11 cellular contexts compared by ENCODE assay signal in the genomic region with DNA sequence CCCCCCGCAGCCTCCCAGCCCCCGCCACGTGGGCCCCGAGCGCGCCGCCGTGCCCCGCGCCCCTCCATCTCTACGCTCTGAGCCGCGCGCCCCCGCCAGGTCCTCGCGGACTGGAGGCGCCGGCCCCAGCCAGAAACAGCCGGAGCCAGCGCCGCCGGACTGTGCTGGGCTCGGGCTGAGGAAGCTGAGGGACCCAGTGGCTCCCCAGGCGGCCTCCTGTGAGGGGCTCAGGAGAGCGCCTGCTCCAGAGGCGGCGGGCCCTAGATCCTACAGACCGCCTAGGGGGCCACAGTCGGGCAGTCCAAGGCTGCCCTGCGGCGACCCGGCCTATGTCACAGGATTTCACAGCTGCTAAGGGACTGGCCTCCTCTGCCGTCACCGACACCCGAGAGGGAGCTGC.
A peak's percentile ranks its signal among the peaks of the same experiment; 100 is the strongest.
DNase-seq lines count a peak whose midpoint lies in the region; ATAC-seq and TF ChIP-seq lines count a peak whose summit lies in the region.
"Had no signal": no experiment of that assay in that cellular context is flagged by ENCODE, and none has a peak within 500 bp of the region (broad histone marks: within the 10 kb centered on the region; RNA-seq: fewer than 3 reads in every experiment).

No MANE protein-coding gene starts in this region.

- peak overlapping the region; percentile 43; the same call in 2 of the 3 replicates for H3K4me3 Mint-ChIP-seq in GM23338
- H3K4me3 Mint-ChIP-seq: activated CD4-positive, alpha-beta T cell treated with anti-CD3 and anti-CD28 coated beads for 36 hours had no signal

- H3K27me3 Mint-ChIP-seq in GM23338 (ENCODE audit: insufficient read depth, low read depth, poor library complexity), result peaks cover 29% of the 10 kb centered on the region

- H3K27ac ChIP-seq in GM23338 (ENCODE audit: low read depth) (no peak overlapping the region), brain microvascular endothelial cell (no peak overlapping the region), skin epidermis (peak overlapping the region in 3 of 21 experiments; percentile 7 to 45 (median 25))

- peaks cover 4% of the 10 kb centered on the region; the same call in 1 of the 2 replicates for H3K4me1 ChIP-seq in GM23338 (ENCODE audit: insufficient read depth)

- H3K9me2 ChIP-seq in GM23338 (ENCODE audit: insufficient read depth), result no peaks in the 10 kb centered on the region

- in situ Hi-C loops in brain microvascular endothelial cell (cut with HindIII; ENCODE audit: low pct_ligation_motif_present, low sequenced_read_pairs), result no loop called here

- H3K27ac Mint-ChIP-seq in GM23338, result no peak overlapping the region
- H3K27ac Mint-ChIP-seq: activated CD4-positive, alpha-beta T cell treated with anti-CD3 and anti-CD28 coated beads for 36 hours; activated naive CD8-positive, alpha-beta T cell; CD4-positive, alpha-beta memory T cell had no signal

- peaks cover 15% of the 10 kb centered on the region for H3K4me1 Mint-ChIP-seq in GM23338

- ATAC-seq in GM23338 (peak; percentile 83), GM18511 (IDR thresholded peaks at IDR 0.05; ENCODE audit: unreplicated experiment) (no peak), GM21367 (IDR thresholded peaks at IDR 0.05; ENCODE audit: unreplicated experiment) (no peak), HG03469 (IDR thresholded peaks at IDR 0.05; ENCODE audit: unreplicated experiment) (no peak)

- H3K79me2 ChIP-seq in GM23338 (replicated peaks; ENCODE audit: insufficient read depth), result no peaks in the 10 kb centered on the region

- H3F3A ChIP-seq in GM23338 (replicated peaks; ENCODE audit: low read depth), result 0 out of 2 replicates have a peak, but pooled peaks cover 3% of the 10 kb centered on the region

- no peak for TF ChIP-seq CTCF in GM23338 (conservative IDR thresholded peaks at IDR 0.05; ENCODE audit: low read depth in 2 of 2)
- peak; percentile 5 for TF ChIP-seq CTCF in brain microvascular endothelial cell (IDR thresholded peaks at IDR 0.05; ENCODE audit: low read depth, low read length, missing control alignments)

- peak overlapping the region; percentile 76 for H3K4me2 ChIP-seq in GM23338

- no peaks in the 10 kb centered on the region for H3K36me3 ChIP-seq in GM23338 (ENCODE audit: insufficient read depth)
- no peaks in the 10 kb centered on the region for H3K36me3 ChIP-seq in brain microvascular endothelial cell (replicated peaks)

- H3K4me3 ChIP-seq in GM23338 (peak overlapping the region; percentile 52), brain microvascular endothelial cell (ENCODE audit: low read depth, low read length) (no peak overlapping the region), skin epidermis (peak overlapping the region in 4 of 7 experiments; percentile 10 to 27 (median 18))

- DNase-seq in GM23338 (ENCODE audit: low spot score) (peak; percentile 69), brain microvascular endothelial cell (no peak), iPS-NIHi7 (ENCODE audit: extremely low spot score) (peak; percentile 45), HPDE6-E6E7 (ENCODE audit: extremely low spot score) (no peak)

- H4K20me1 ChIP-seq in GM23338 (replicated peaks; ENCODE audit: insufficient read depth), result no peaks in the 10 kb centered on the region

- H3K27me3 ChIP-seq in GM23338 (ENCODE audit: insufficient read depth) (peaks cover 52% of the 10 kb centered on the region), brain microvascular endothelial cell (replicated peaks) (peaks cover 7% of the 10 kb centered on the region)

- H3K36me3 Mint-ChIP-seq in GM23338 (ENCODE audit: low read depth), result no peaks in the 10 kb centered on the region
- H3K36me3 Mint-ChIP-seq: activated naive CD8-positive, alpha-beta T cell; CD4-positive, alpha-beta memory T cell had no signal

- H2AFZ ChIP-seq in GM23338, result peak overlapping the region; percentile 99

- no peaks in the 10 kb centered on the region for H3K9me3 Mint-ChIP-seq in GM23338
- H3K9me3 Mint-ChIP-seq: CD4-positive, alpha-beta memory T cell had no signal

TF ChIP-seq in GM23338, 12 proteins besides CTCF, POLR2A, EP300 and RAD21 (continues in another document):
- TF ChIP-seq EZH2 (IDR thresholded peaks at IDR 0.05; ENCODE audit: low read depth, unreplicated experiment) (no peak), ZNF114 (CRISPR knock-in tag; IDR thresholded peaks at IDR 0.05) (no peak), EZH2phosphoT487 (IDR thresholded peaks at IDR 0.05; ENCODE audit: unreplicated experiment) (no peak), ZNF331 (CRISPR knock-in tag; IDR thresholded peaks at IDR 0.05; ENCODE audit: low read depth) (no peak), REST (IDR thresholded peaks at IDR 0.05; ENCODE audit: unreplicated experiment) (no peak), JUNB (IDR thresholded peaks at IDR 0.05; ENCODE audit: unreplicated experiment) (no peak)

Comparison
In these comparisons a context has a peak if more than half of its experiments do, and no peak if none do; other contexts are left out.
1. DNase-seq: peak in GM23338 (single experiment) and iPS-NIHi7 (single experiment); none in brain microvascular endothelial cell (single experiment) and HPDE6-E6E7 (single experiment).